ENCODE assay signal across 10 cellular contexts in the genomic region with DNA sequence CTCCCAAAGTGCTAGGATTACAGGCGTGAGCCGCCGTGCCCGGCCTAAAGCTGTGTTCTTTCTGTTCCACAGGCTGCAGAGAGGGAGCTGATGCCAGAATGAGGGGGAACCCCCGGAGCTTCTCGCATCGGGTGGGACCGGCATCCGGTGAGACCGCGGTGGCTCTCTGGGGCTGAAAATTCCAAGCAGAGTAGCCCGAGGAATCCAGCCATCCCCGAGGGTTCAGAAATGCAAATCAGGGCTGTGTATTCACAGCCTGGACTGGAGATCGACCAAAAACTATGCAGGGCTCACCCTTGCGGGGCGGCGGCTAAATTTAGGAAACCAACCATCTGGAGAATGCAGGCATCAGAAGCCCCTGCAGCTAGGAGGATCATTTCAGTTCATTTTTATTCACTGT.
DNase-seq lines count a peak whose midpoint lies in the region; ATAC-seq and TF ChIP-seq lines count a peak whose summit lies in the region.
"Had no signal": no experiment of that assay in that cellular context is flagged by ENCODE, and none has a peak within 500 bp of the region (broad histone marks: within the 10 kb centered on the region; RNA-seq: fewer than 3 reads in every experiment).

No MANE protein-coding gene starts in this region.

- TF ChIP-seq POLR2A in erythroblast (IDR thresholded peaks at IDR 0.05; ENCODE audit: low read length), result no peak

- in situ Hi-C loops in GM23248 (cut with MboI), result no loop called here

- H3K9me2 ChIP-seq in GM23248 (ENCODE audit: insufficient read depth), result no peaks in the 10 kb centered on the region

- H3K4me2 ChIP-seq in GM23248 (ENCODE audit: unreplicated experiment), result peak overlapping the region; percentile 69

- 1 to 3% methylated on average over 17 of the region's 17 CpGs for WGBS in GM23248 (ENCODE audit: low coverage in 1 of 2, low lambda C conversion rate in 2 of 2, missing lambda C conversion rate in 2 of 2), 2 experiments

- peak overlapping the region; percentile 74 for H3K27ac ChIP-seq in GM23248
- H3K27ac ChIP-seq in iPS-20b (ENCODE audit: low read length), result no peak overlapping the region
- H3K27ac ChIP-seq: epithelial cell of prostate had no signal

- no peak for ATAC-seq in central memory CD8-positive, alpha-beta T cell (replicated peaks; ENCODE audit: extremely low read depth, poor library complexity, severe bottlenecking)
- no peak for ATAC-seq in stimulated activated naive B cell treated with anti-CD40 and anti-IgM and Interleukin-4, amounts not matched to agents 10 μg/mL and 1 μg/mL and 100 μg/mL, for 72 hours (replicated peaks)
- ATAC-seq in left colon, result no peak

- no peaks in the 10 kb centered on the region for H4K20me1 ChIP-seq in GM23248 (ENCODE audit: insufficient read depth)

- peak overlapping the region; percentile 67 for H2AFZ ChIP-seq in GM23248

- H3K36me3 ChIP-seq in GM23248 (ENCODE audit: low read depth) (no peaks in the 10 kb centered on the region), iPS-20b (ENCODE audit: insufficient read depth, low read depth, low read length) (no peaks in the 10 kb centered on the region)

- no peaks in the 10 kb centered on the region for H3K9me3 ChIP-seq in GM23248 (ENCODE audit: low read depth)
- no peaks in the 10 kb centered on the region for H3K9me3 ChIP-seq in iPS-20b (ENCODE audit: insufficient read depth, low read depth, low read length)

- peaks cover 27% of the 10 kb centered on the region for H3K4me1 Mint-ChIP-seq in central memory CD8-positive, alpha-beta T cell
- H3K4me1 Mint-ChIP-seq in stimulated activated naive B cell treated with anti-CD40 and anti-IgM and Interleukin-4, amounts not matched to agents 10 μg/mL and 1 μg/mL and 100 μg/mL, for 72 hours, result peaks cover 26 to 40% of the 10 kb centered on the region in 2 donors

- H3K4me1 ChIP-seq in GM23248 (ENCODE audit: insufficient read depth) (peaks cover 9% of the 10 kb centered on the region; the same call in 1 of the 2 replicates), iPS-20b (ENCODE audit: insufficient read depth, low read length) (no peaks in the 10 kb centered on the region)

- H3K36me3 Mint-ChIP-seq in central memory CD8-positive, alpha-beta T cell (ENCODE audit: insufficient read depth), result peaks cover 19% of the 10 kb centered on the region
- peaks cover 0 to 3% of the 10 kb centered on the region in 2 donors for H3K36me3 Mint-ChIP-seq in stimulated activated naive B cell treated with anti-CD40 and anti-IgM and Interleukin-4, amounts not matched to agents 10 μg/mL and 1 μg/mL and 100 μg/mL, for 72 hours

- DNase-seq in GM23248 (peak; percentile 75), erythroblast (lab: John Stamatoyannopoulos, UW) (no peak), left colon (no peak), SHP77 treated with DMSO at 0.1 percent for 48 hours (lab: John Stamatoyannopoulos, UW) (no peak)
- DNase-seq in central memory CD8-positive, alpha-beta T cell (ENCODE audit: low spot score in 2 of 2), result no peak
- no peak for DNase-seq in stimulated activated naive B cell treated with anti-CD40 and anti-IgM and Interleukin-4, amounts not matched to agents 10 μg/mL and 1 μg/mL and 100 μg/mL, for 72 hours
- DNase-seq in stimulated activated CD4-positive, alpha-beta T cell treated with anti-CD3 and anti-CD28 coated beads, Interleukin-2, amount 100 ng/mL, for 48 hours, result no peak
- DNase-seq: NCI-H510A had no signal

- no peaks in the 10 kb centered on the region for H3K79me2 ChIP-seq in GM23248 (ENCODE audit: insufficient read depth)

- peak overlapping the region; percentile 85 for H3K27ac Mint-ChIP-seq in central memory CD8-positive, alpha-beta T cell (ENCODE audit: low read depth)
- peak overlapping the region; percentile 48 for H3K27ac Mint-ChIP-seq in stimulated activated naive B cell treated with anti-CD40 and anti-IgM and Interleukin-4, amounts not matched to agents 10 μg/mL and 1 μg/mL and 100 μg/mL, for 72 hours

- no peaks in the 10 kb centered on the region for H3K27me3 Mint-ChIP-seq in central memory CD8-positive, alpha-beta T cell
- H3K27me3 Mint-ChIP-seq in stimulated activated naive B cell treated with anti-CD40 and anti-IgM and Interleukin-4, amounts not matched to agents 10 μg/mL and 1 μg/mL and 100 μg/mL, for 72 hours, result no peaks in the 10 kb centered on the region

- H3K9ac ChIP-seq in GM23248, result peak overlapping the region; percentile 69
- no peak overlapping the region for H3K9ac ChIP-seq in iPS-20b (ENCODE audit: low read depth, low read length)

- H3F3A ChIP-seq in GM23248 (ENCODE audit: insufficient read depth), result peaks cover 8% of the 10 kb centered on the region

- H3K27me3 ChIP-seq in GM23248 (replicated peaks; ENCODE audit: insufficient read depth), result no peaks in the 10 kb centered on the region
- H3K27me3 ChIP-seq in iPS-20b (ENCODE audit: insufficient read depth, low read length), result peaks cover 19% of the 10 kb centered on the region; the same call in 1 of the 2 replicates

- H3K4me3 Mint-ChIP-seq in central memory CD8-positive, alpha-beta T cell, result no peak overlapping the region
- H3K4me3 Mint-ChIP-seq in stimulated activated naive B cell treated with anti-CD40 and anti-IgM and Interleukin-4, amounts not matched to agents 10 μg/mL and 1 μg/mL and 100 μg/mL, for 72 hours, result peak overlapping the region in 1 of 2 donors; percentile 30

- intact Hi-C loops in left colon (cut with DNase I, micrococcal nuclease), result no loop called here

- H3K9me3 Mint-ChIP-seq in central memory CD8-positive, alpha-beta T cell, result no peaks in the 10 kb centered on the region
- H3K9me3 Mint-ChIP-seq in stimulated activated naive B cell treated with anti-CD40 and anti-IgM and Interleukin-4, amounts not matched to agents 10 μg/mL and 1 μg/mL and 100 μg/mL, for 72 hours, result no peaks in the 10 kb centered on the region

- H3K4me3 ChIP-seq in GM23248, result peak overlapping the region; percentile 60
- H3K4me3 ChIP-seq in iPS-20b (ENCODE audit: low read length), result peak overlapping the region; percentile 44; the same call in 1 of the 2 replicates
